Comparison of ENCODE assay signal across 23 cellular contexts in the genomic region with DNA sequence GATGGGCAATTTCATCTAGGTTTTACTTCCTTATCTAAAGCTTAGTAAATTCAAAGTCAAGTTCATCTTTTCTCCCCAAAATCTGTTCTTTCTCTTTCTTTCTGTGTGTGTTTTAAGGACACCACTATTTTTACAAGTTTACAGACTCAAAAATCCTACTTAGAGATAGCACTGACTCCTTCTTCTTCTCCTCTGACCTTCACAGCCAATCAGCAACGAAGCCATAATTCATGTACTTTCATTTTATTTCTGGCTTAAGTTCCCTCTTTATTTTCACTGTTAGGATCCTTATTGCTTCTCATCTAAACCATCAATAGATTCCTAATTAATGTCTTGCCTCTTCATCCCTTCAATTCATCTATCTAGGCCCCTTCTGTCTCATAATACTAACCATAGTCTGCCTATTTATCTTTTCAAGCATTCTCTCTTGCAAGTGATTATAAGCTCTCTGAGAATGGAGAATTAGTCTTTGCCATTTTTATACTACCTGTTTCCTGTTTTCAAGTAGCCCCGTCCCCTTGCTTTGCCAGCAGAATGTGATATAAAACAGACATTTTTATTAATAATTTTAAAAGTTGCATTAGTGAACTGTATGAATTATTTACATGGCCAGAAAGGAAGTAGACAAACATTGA. TPM values are rescaled to one million over a fixed set of nuclear protein-coding genes. Genes with fewer than 3 reads are reported as not detected.
A peak's percentile ranks its signal among the peaks of the same experiment; 100 is the strongest.
DNase-seq lines count a peak whose midpoint lies in the region; ATAC-seq and TF ChIP-seq lines count a peak whose summit lies in the region.
"Had no signal": no experiment of that assay in that cellular context is flagged by ENCODE, and none has a peak within 500 bp of the region (broad histone marks: within the 10 kb centered on the region; RNA-seq: fewer than 3 reads in every experiment).

No MANE protein-coding gene starts in this region.

- H3K18ac ChIP-seq in mesenchymal stem cell (ENCODE audit: low read depth in 1 of 2, low read length in 2 of 2) (no peak overlapping the region), neuronal stem cell (ENCODE audit: low read length) (no peak overlapping the region)

- no peak overlapping the region for H3K4me2 ChIP-seq in mesenchymal stem cell (ENCODE audit: low read length, poor library complexity, severe bottlenecking)
- no peak overlapping the region for H3K4me2 ChIP-seq in neuronal stem cell (ENCODE audit: insufficient read depth, low read length, poor library complexity, severe bottlenecking)

- H2AK5ac ChIP-seq in mesenchymal stem cell (ENCODE audit: low read length, severe bottlenecking) (no peak overlapping the region), neuronal stem cell (ENCODE audit: low read depth, low read length) (no peak overlapping the region)

- no peaks in the 10 kb centered on the region for H3K27me3 Mint-ChIP-seq in activated CD4-positive, alpha-beta T cell treated with anti-CD3 and anti-CD28 coated beads, Interleukin-2, amount 10 ng/mL, durations not matched to agents 24 days and 14 days
- no peaks in the 10 kb centered on the region for H3K27me3 Mint-ChIP-seq in CD4-positive, alpha-beta memory T cell
- H3K27me3 Mint-ChIP-seq in activated CD8-positive, alpha-beta T cell treated with anti-CD3 and anti-CD28 coated beads, Interleukin-2, amount 10 ng/mL, durations not matched to agents 7 days and 5 days (ENCODE audit: low read depth), result no peaks in the 10 kb centered on the region

- H3K14ac ChIP-seq in mesenchymal stem cell (ENCODE audit: low read length in 2 of 2), result no peak overlapping the region
- no peak overlapping the region for H3K14ac ChIP-seq in neuronal stem cell (ENCODE audit: low read length)

- intact Hi-C loops in activated CD4-positive, alpha-beta T cell treated with anti-CD3 and anti-CD28 coated beads, Interleukin-2, amount 10 ng/mL, durations not matched to agents 24 days and 14 days (cut with micrococcal nuclease), result no loop called here
- intact Hi-C loops in CD4-positive, alpha-beta memory T cell (cut with micrococcal nuclease), result no loop called here

- H3K36me3 Mint-ChIP-seq in activated CD4-positive, alpha-beta T cell treated with anti-CD3 and anti-CD28 coated beads, Interleukin-2, amount 10 ng/mL, durations not matched to agents 24 days and 14 days (ENCODE audit: low read depth), result peaks cover 50% of the 10 kb centered on the region
- H3K36me3 Mint-ChIP-seq in CD4-positive, alpha-beta memory T cell, result peaks cover 23 to 59% of the 10 kb centered on the region in 2 donors
- H3K36me3 Mint-ChIP-seq in activated CD8-positive, alpha-beta T cell treated with anti-CD3 and anti-CD28 coated beads, Interleukin-2, amount 10 ng/mL, durations not matched to agents 7 days and 5 days (ENCODE audit: low read depth), result peaks cover 58% of the 10 kb centered on the region

- no peak overlapping the region for H4K8ac ChIP-seq in mesenchymal stem cell (ENCODE audit: low read length)
- no peak overlapping the region for H4K8ac ChIP-seq in neuronal stem cell (ENCODE audit: low read depth, low read length)

- no peak for ATAC-seq in activated CD8-positive, alpha-beta T cell treated with anti-CD3 and anti-CD28 coated beads, Interleukin-2, amount 10 ng/mL, durations not matched to agents 7 days and 5 days
- no peak for ATAC-seq in gastroesophageal sphincter
- ATAC-seq: esophagus mucosa, heart left ventricle, SK-N-SH treated with all-trans-retinoic acid at 6 μM for 48 hours had no signal

- H2BK12ac ChIP-seq in mesenchymal stem cell (ENCODE audit: low read length in 2 of 2) (no peak overlapping the region), neuronal stem cell (ENCODE audit: low read length) (no peak overlapping the region)

- H3K4ac ChIP-seq in mesenchymal stem cell (ENCODE audit: low read depth in 1 of 2, low read length in 2 of 2) (no peak overlapping the region), neuronal stem cell (ENCODE audit: low read length) (no peak overlapping the region)

- H3K27ac Mint-ChIP-seq in activated CD4-positive, alpha-beta T cell treated with anti-CD3 and anti-CD28 coated beads, Interleukin-2, amount 10 ng/mL, durations not matched to agents 24 days and 14 days, result peak overlapping the region; percentile 80
- H3K27ac Mint-ChIP-seq in CD4-positive, alpha-beta memory T cell, result peak overlapping the region in 5 of 7 donors; percentile 4 to 90 (median 81)
- H3K27ac Mint-ChIP-seq in activated CD8-positive, alpha-beta T cell treated with anti-CD3 and anti-CD28 coated beads, Interleukin-2, amount 10 ng/mL, durations not matched to agents 7 days and 5 days, result peak overlapping the region; percentile 37
- H3K27ac Mint-ChIP-seq: H9 had no signal

- no peaks in the 10 kb centered on the region for H3K9me3 ChIP-seq in CD4-positive, alpha-beta memory T cell (ENCODE audit: control insufficient read depth in 1 of 2, low read length in 2 of 2)
- H3K9me3 ChIP-seq in mesenchymal stem cell (ENCODE audit: control insufficient read depth, low read length) (no peaks in the 10 kb centered on the region), gastroesophageal sphincter (no peaks in the 10 kb centered on the region), neuronal stem cell (replicated peaks in 1 of 2; ENCODE audit: control insufficient read depth in 2 of 2, insufficient read depth in 1 of 2, low read depth in 1 of 2, low read length in 2 of 2) (no peaks in the 10 kb centered on the region)
- H3K9me3 ChIP-seq: ascending aorta, heart left ventricle, ovary had no signal

- POLR2A ChIA-PET in CD4-positive, alpha-beta memory T cell (lab: Charles Lee; ENCODE audit: partially characterized antibody), result interaction anchor here (1.1 kb wide), 1 partner anchor 43 kb away, joined by 3 read pairs; no protein-coding TSS in a partner anchor
- POLR2A ChIA-PET in activated CD8-positive, alpha-beta T cell treated with anti-CD3 and anti-CD28 coated beads, Interleukin-2, amount 10 ng/mL, durations not matched to agents 7 days and 5 days (lab: Charles Lee), result interaction anchor here (0.6 to 1.1 kb wide), 2 partner anchors 19 to 59 kb away, joined by 3 to 6 read pairs; no protein-coding TSS in a partner anchor

- DNase-seq in activated CD4-positive, alpha-beta T cell treated with anti-CD3 and anti-CD28 coated beads, Interleukin-2, amount 10 ng/mL, durations not matched to agents 24 days and 14 days, result no peak
- DNase-seq in activated CD4-positive, alpha-beta T cell treated with anti-CD3 and anti-CD28 coated beads, Interleukin-2, amount 50 U/mL, for 4 hours, result no peak
- no peak for DNase-seq in CD4-positive, alpha-beta memory T cell
- DNase-seq in activated CD8-positive, alpha-beta T cell treated with anti-CD3 and anti-CD28 coated beads, Interleukin-2, amount 10 ng/mL, durations not matched to agents 7 days and 5 days, result no peak
- DNase-seq in mesenchymal stem cell (no peak), neuronal stem cell (ENCODE audit: low spot score) (no peak), NCI-H1436 treated with DMSO at 0.1 percent for 48 hours (lab: John Stamatoyannopoulos, UW) (no peak)
- DNase-seq: cortex of kidney, GDM1, H9, heart left ventricle, midbrain, NCI-H2029 treated with DMSO at 0.1 percent for 48 hours, NCI-H524 treated with DMSO at 0.1 percent for 48 hours, ovary, WERI-Rb-1 had no signal

- whole genome bisulfite sequencing in mesenchymal stem cell, result 98% methylated on average over 1 of the region's 2 CpGs
- WGBS in gastroesophageal sphincter (ENCODE audit: low coverage in 1 of 2), 2 donors, result 72 to 81% methylated on average over 2 of the region's 2 CpGs
- no CpG with 5 or more reads among the region's 2 CpGs for WGBS in neuronal stem cell (ENCODE audit: extremely low coverage in 2 of 2, insufficient read length in 2 of 2, insufficient replicate concordance in 1 of 2), 2 donors

- H3K36me3 ChIP-seq in CD4-positive, alpha-beta memory T cell (ENCODE audit: insufficient read depth, low read length), result peaks cover 12% of the 10 kb centered on the region
- peaks cover 22 to 95% of the 10 kb centered on the region in 2 experiments for H3K36me3 ChIP-seq in mesenchymal stem cell (ENCODE audit: control insufficient read depth in 1 of 2, insufficient read depth in 2 of 2, low read depth in 1 of 2, low read length in 2 of 2)
- H3K36me3 ChIP-seq in gastroesophageal sphincter, result peaks cover 0 to 54% of the 10 kb centered on the region in 2 donors
- H3K36me3 ChIP-seq in neuronal stem cell (replicated peaks in 1 of 2; ENCODE audit: control insufficient read depth in 2 of 2, insufficient read depth in 2 of 2, low read length in 2 of 2), result peaks cover 18 to 97% of the 10 kb centered on the region in 2 donors
- H3K36me3 ChIP-seq: ovary had no signal

- H2BK120ac ChIP-seq in mesenchymal stem cell (ENCODE audit: low read depth, low read length) (no peak overlapping the region), neuronal stem cell (ENCODE audit: low read depth, low read length) (no peak overlapping the region)

- TF ChIP-seq POLR2A in gastroesophageal sphincter (IDR thresholded peaks at IDR 0.05), result no peak

- H4K91ac ChIP-seq in mesenchymal stem cell (ENCODE audit: low read length) (no peak overlapping the region), neuronal stem cell (ENCODE audit: low read depth, low read length, poor library complexity) (no peak overlapping the region)

- no peaks in the 10 kb centered on the region for H3K4me1 ChIP-seq in CD4-positive, alpha-beta memory T cell (ENCODE audit: insufficient read depth, low read length)
- H3K4me1 ChIP-seq in mesenchymal stem cell (ENCODE audit: control insufficient read depth, insufficient read depth, low read depth, low read length), result no peaks in the 10 kb centered on the region
- peaks cover 0 to 7% (median 0%) of the 10 kb centered on the region in 3 donors for H3K4me1 ChIP-seq in gastroesophageal sphincter
- H3K4me1 ChIP-seq in neuronal stem cell (ENCODE audit: control insufficient read depth in 2 of 2, insufficient read depth in 1 of 2, low read depth in 1 of 2, low read length in 2 of 2), result no peaks in the 10 kb centered on the region

- H3K4me1 Mint-ChIP-seq in activated CD4-positive, alpha-beta T cell treated with anti-CD3 and anti-CD28 coated beads, Interleukin-2, amount 10 ng/mL, durations not matched to agents 24 days and 14 days, result peaks cover 23% of the 10 kb centered on the region
- H3K4me1 Mint-ChIP-seq in CD4-positive, alpha-beta memory T cell, result peaks cover 11 to 19% (median 16%) of the 10 kb centered on the region in 4 donors
- peaks cover 14% of the 10 kb centered on the region for H3K4me1 Mint-ChIP-seq in activated CD8-positive, alpha-beta T cell treated with anti-CD3 and anti-CD28 coated beads, Interleukin-2, amount 10 ng/mL, durations not matched to agents 7 days and 5 days (ENCODE audit: low read depth)
- H3K4me1 Mint-ChIP-seq: H9 had no signal

- peaks cover 14% of the 10 kb centered on the region for H3K79me1 ChIP-seq in mesenchymal stem cell (replicated peaks; ENCODE audit: low read length, poor library complexity, severe bottlenecking)
- peaks cover 2% of the 10 kb centered on the region for H3K79me1 ChIP-seq in neuronal stem cell (ENCODE audit: low read depth, low read length)

- H3K9ac ChIP-seq in mesenchymal stem cell (ENCODE audit: low read length), result peak overlapping the region; percentile 24
- H3K9ac ChIP-seq in neuronal stem cell (ENCODE audit: low read depth, low read length, poor library complexity), result no peak overlapping the region

- no peak overlapping the region for H3K27ac ChIP-seq in CD4-positive, alpha-beta memory T cell (ENCODE audit: low read depth, low read length)
- H3K27ac ChIP-seq in mesenchymal stem cell (ENCODE audit: low read length, poor library complexity, severe bottlenecking) (no peak overlapping the region), gastroesophageal sphincter (no peak overlapping the region), neuronal stem cell (replicated peaks; ENCODE audit: low read length) (no peak overlapping the region)
- H3K27ac ChIP-seq: ovary, WERI-Rb-1 had no signal

- H3K4me3 ChIP-seq in CD4-positive, alpha-beta memory T cell (ENCODE audit: low read length in 2 of 2), result no peak overlapping the region
- H3K4me3 ChIP-seq in mesenchymal stem cell (ENCODE audit: insufficient read depth in 1 of 2, low read depth in 1 of 2, low read length in 2 of 2) (no peak overlapping the region), gastroesophageal sphincter (no peak overlapping the region), neuronal stem cell (ENCODE audit: low read length in 2 of 2) (no peak overlapping the region)
- H3K4me3 ChIP-seq: ascending aorta, ovary had no signal

- no peaks in the 10 kb centered on the region for H3K9me3 Mint-ChIP-seq in activated CD4-positive, alpha-beta T cell treated with anti-CD3 and anti-CD28 coated beads, Interleukin-2, amount 10 ng/mL, durations not matched to agents 24 days and 14 days
- no peaks in the 10 kb centered on the region for H3K9me3 Mint-ChIP-seq in CD4-positive, alpha-beta memory T cell
- H3K9me3 Mint-ChIP-seq in activated CD8-positive, alpha-beta T cell treated with anti-CD3 and anti-CD28 coated beads, Interleukin-2, amount 10 ng/mL, durations not matched to agents 7 days and 5 days (ENCODE audit: insufficient read depth), result no peaks in the 10 kb centered on the region
- H3K9me3 Mint-ChIP-seq: H9 had no signal

- H2AFZ ChIP-seq in mesenchymal stem cell (ENCODE audit: low read depth, low read length) (no peak overlapping the region), neuronal stem cell (ENCODE audit: low read length) (no peak overlapping the region)

- CTCF ChIA-PET in CD4-positive, alpha-beta memory T cell (lab: Charles Lee; ENCODE audit: partially characterized antibody), result interaction anchor here (0.7 to 1.4 kb wide), 2 partner anchors 100 to 453 kb away, joined by 3 read pairs; no protein-coding TSS in a partner anchor
- CTCF ChIA-PET in activated CD8-positive, alpha-beta T cell treated with anti-CD3 and anti-CD28 coated beads, Interleukin-2, amount 10 ng/mL, durations not matched to agents 7 days and 5 days (lab: Charles Lee), result interaction anchor here (0.8 to 1.7 kb wide), 4 partner anchors 22 to 456 kb away, joined by 3 to 5 read pairs (median 3); no protein-coding TSS in a partner anchor

- no peaks in the 10 kb centered on the region for H3K27me3 ChIP-seq in CD4-positive, alpha-beta memory T cell (ENCODE audit: insufficient read depth, low read length)
- no peaks in the 10 kb centered on the region for H3K27me3 ChIP-seq in mesenchymal stem cell (ENCODE audit: control insufficient read depth in 1 of 2, insufficient read depth in 1 of 2, low read length in 2 of 2)
- no peaks in the 10 kb centered on the region for H3K27me3 ChIP-seq in gastroesophageal sphincter
- no peaks in the 10 kb centered on the region for H3K27me3 ChIP-seq in neuronal stem cell (ENCODE audit: control insufficient read depth in 3 of 3, insufficient read depth in 3 of 3, low read depth in 1 of 3, low read length in 3 of 3)
- H3K27me3 ChIP-seq: ascending aorta, heart left ventricle, ovary had no signal

- TF ChIP-seq CTCF in gastroesophageal sphincter (IDR thresholded peaks at IDR 0.05), result no peak

- no peak overlapping the region for H2BK5ac ChIP-seq in mesenchymal stem cell (ENCODE audit: low read depth, low read length, poor library complexity, severe bottlenecking)
- no peak overlapping the region for H2BK5ac ChIP-seq in neuronal stem cell (ENCODE audit: low read length)

- no peak overlapping the region for H3K23ac ChIP-seq in mesenchymal stem cell (ENCODE audit: low read length in 2 of 2)
- no peak overlapping the region for H3K23ac ChIP-seq in neuronal stem cell (ENCODE audit: low read depth, low read length, poor library complexity)

- TF ChIP-seq EP300 in gastroesophageal sphincter (IDR thresholded peaks at IDR 0.05), result no peak

- H2BK15ac ChIP-seq in mesenchymal stem cell (ENCODE audit: low read depth, poor library complexity, severe bottlenecking), result no peak overlapping the region
- no peak overlapping the region for H2BK15ac ChIP-seq in neuronal stem cell (ENCODE audit: low read length)

- peak overlapping the region; percentile 69 for H3K4me3 Mint-ChIP-seq in activated CD4-positive, alpha-beta T cell treated with anti-CD3 and anti-CD28 coated beads, Interleukin-2, amount 10 ng/mL, durations not matched to agents 24 days and 14 days
- peak overlapping the region in 6 of 8 donors; percentile 1 to 59 (median 30) for H3K4me3 Mint-ChIP-seq in CD4-positive, alpha-beta memory T cell
- H3K4me3 Mint-ChIP-seq in activated CD8-positive, alpha-beta T cell treated with anti-CD3 and anti-CD28 coated beads, Interleukin-2, amount 10 ng/mL, durations not matched to agents 7 days and 5 days, result peak overlapping the region; percentile 3
- H3K4me3 Mint-ChIP-seq: H9 had no signal

RNA-seq across cellular contexts. Expression of a gene that starts 27.0 kb away (rescaled TPM):
- 95.4 and 101 TPM in 2 replicates for total RNA-seq in activated CD4-positive, alpha-beta T cell treated with anti-CD3 and anti-CD28 coated beads, Interleukin-2, amount 10 ng/mL, durations not matched to agents 24 days and 14 days
- 10 to 100 TPM; 60.2 to 73.4 TPM for total RNA-seq in CD4-positive, alpha-beta memory T cell
- 100 to 1,000 TPM in 1 of 2 donors, 10 to 100 TPM in 1; 64.2 to 104 TPM for polyA plus RNA-seq in CD4-positive, alpha-beta memory T cell
- 100 to 1,000 TPM; 133 to 138 TPM for total RNA-seq in activated CD8-positive, alpha-beta T cell treated with anti-CD3 and anti-CD28 coated beads, Interleukin-2, amount 10 ng/mL, durations not matched to agents 7 days and 5 days
- 59.1 TPM for polyA plus RNA-seq in mesenchymal stem cell (2013, experiment 1 of 2)
- polyA plus RNA-seq in mesenchymal stem cell (2013, experiment 2 of 2), result 61.1 TPM
- 10 to 100 TPM; 40.4 to 71.4 (median 56.0) TPM for total RNA-seq in gastroesophageal sphincter
- polyA plus RNA-seq in neuronal stem cell (2013, experiment 1 of 2), result 58.9 TPM
- 57.4 TPM for polyA plus RNA-seq in neuronal stem cell (2013, experiment 2 of 2)

RNA-seq across cellular contexts. Expression of a gene that starts 47.0 kb away (rescaled TPM):
- total RNA-seq in activated CD4-positive, alpha-beta T cell treated with anti-CD3 and anti-CD28 coated beads, Interleukin-2, amount 10 ng/mL, durations not matched to agents 24 days and 14 days, result not detected in 2 replicates
- not detected for total RNA-seq in CD4-positive, alpha-beta memory T cell
- polyA plus RNA-seq in CD4-positive, alpha-beta memory T cell, result not detected
- total RNA-seq in activated CD8-positive, alpha-beta T cell treated with anti-CD3 and anti-CD28 coated beads, Interleukin-2, amount 10 ng/mL, durations not matched to agents 7 days and 5 days, result not detected
- 0.22 TPM for polyA plus RNA-seq in mesenchymal stem cell (2013, experiment 1 of 2)
- polyA plus RNA-seq in mesenchymal stem cell (2013, experiment 2 of 2), result 0.14 TPM
- 1 to 10 TPM in 1 of 4 donors, not detected in 3; 4.8 TPM for total RNA-seq in gastroesophageal sphincter
- polyA plus RNA-seq in neuronal stem cell (2013, experiment 1 of 2), result 2.0 TPM
- polyA plus RNA-seq in neuronal stem cell (2013, experiment 2 of 2), result 2.3 TPM
- total RNA-seq: ascending aorta, esophagus mucosa, M059J, ureter had no signal
- polyA plus RNA-seq: keratinocyte had no signal

Comparison
In these comparisons a context has a peak if more than half of its experiments do, and no peak if none do; other contexts are left out.
1. H3K4me3 Mint-ChIP-seq: peak in every context shown above with its lines; median percentile 69 in activated CD4-positive, alpha-beta T cell treated with anti-CD3 and anti-CD28 coated beads, Interleukin-2, amount 10 ng/mL, durations not matched to agents 24 days and 14 days; 30 in CD4-positive, alpha-beta memory T cell; 3 in activated CD8-positive, alpha-beta T cell treated with anti-CD3 and anti-CD28 coated beads, Interleukin-2, amount 10 ng/mL, durations not matched to agents 7 days and 5 days.